15 cellular contexts compared by ENCODE assay signal in the genomic region with DNA sequence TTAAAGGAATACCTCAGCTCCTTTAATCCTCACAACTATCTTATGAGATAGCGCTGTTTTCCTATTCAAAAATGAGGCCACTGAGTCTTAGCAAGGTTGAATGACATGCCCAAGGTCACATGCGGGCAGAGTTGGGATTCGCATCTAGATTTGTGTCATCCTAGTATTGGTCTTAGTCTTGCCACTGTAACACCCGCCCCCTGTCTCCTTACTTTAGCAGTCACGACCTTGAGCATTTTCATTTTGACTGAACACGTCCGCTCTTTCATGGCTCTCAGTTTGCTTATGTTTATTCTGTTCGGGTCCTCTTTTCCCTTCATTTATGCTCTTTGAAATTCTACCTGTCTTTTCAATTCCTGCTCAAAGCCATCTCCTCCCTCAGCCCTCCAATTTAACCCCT.
DNase-seq lines count a peak whose midpoint lies in the region; ATAC-seq and TF ChIP-seq lines count a peak whose summit lies in the region.
"Had no signal": no experiment of that assay in that cellular context is flagged by ENCODE, and none has a peak within 500 bp of the region (broad histone marks: within the 10 kb centered on the region; RNA-seq: fewer than 3 reads in every experiment).

No MANE protein-coding gene starts in this region.

- H3K4me3 ChIP-seq in foreskin fibroblast (ENCODE audit: low read depth in 1 of 2, low read length in 2 of 2), result no peak overlapping the region

- no peak for DNase-seq in amygdala (lab: John Stamatoyannopoulos, UW)
- DNase-seq in NCI-H2081 treated with DMSO at 0.1 percent for 48 hours (lab: John Stamatoyannopoulos, UW), result no peak
- DNase-seq in HEK293T (ENCODE audit: extremely low spot score), result no peak
- DNase-seq in foreskin fibroblast, result no peak
- DNase-seq: ACHN; CD4-positive, alpha-beta memory T cell; DMS153; DMS79; GDM1; H9; Kasumi-1; KG1 had no signal

- ATAC-seq in GM19328 (IDR thresholded peaks at IDR 0.05; ENCODE audit: unreplicated experiment), result peak; percentile 55
- peak; percentile 71 for ATAC-seq in HG02885 (IDR thresholded peaks at IDR 0.05; ENCODE audit: poor library complexity, unreplicated experiment)
- ATAC-seq in HG03520 (IDR thresholded peaks at IDR 0.05; ENCODE audit: unreplicated experiment), result peak; percentile 69

- no peak for TF ChIP-seq CTCF in foreskin fibroblast (IDR thresholded peaks at IDR 0.05; ENCODE audit: low read depth, low read length)

- CTCF ChIA-PET in HEK293T (lab: Yijun Ruan, JAX), result no interaction called here

- POLR2A ChIA-PET in HEK293T (lab: Yijun Ruan, JAX), result no interaction called here

TF ChIP-seq in HEK293T, 16 proteins besides CTCF, POLR2A, EP300 and RAD21:
- TF ChIP-seq FOXA1 (IDR thresholded peaks at IDR 0.05), result no peak
- TF ChIP-seq CTBP1 (IDR thresholded peaks at IDR 0.05; ENCODE audit: borderline replicate concordance), result no peak
